ENCODE assay signal across 2 cellular contexts in genomic region chr3:139940622-139941021, GRCh38.
A peak's percentile ranks its signal among the peaks of the same experiment; 100 is the strongest.
TF ChIP-seq lines count a peak whose summit lies in the region.

No MANE protein-coding gene starts in this region.

TF ChIP-seq in liver, 16 proteins besides CTCF, POLR2A, EP300 and RAD21 (continued from another document):
- TF ChIP-seq EGR1 (IDR thresholded peaks at IDR 0.05; ENCODE audit: low read depth in 2 of 2): no peak
- TF ChIP-seq RXRA (IDR thresholded peaks at IDR 0.05): peak in 1 of 2 donors; percentile 54
- TF ChIP-seq GABPA (IDR thresholded peaks at IDR 0.05 in 1 of 2, conservative IDR thresholded peaks at IDR 0.05 in 1 of 2): no peak
- TF ChIP-seq REST (IDR thresholded peaks at IDR 0.05): no peak
- TF ChIP-seq ATF3 (IDR thresholded peaks at IDR 0.05): no peak
- peak; percentile 16 for TF ChIP-seq FOXA2 (IDR thresholded peaks at IDR 0.05)
- TF ChIP-seq, protein P1, sequence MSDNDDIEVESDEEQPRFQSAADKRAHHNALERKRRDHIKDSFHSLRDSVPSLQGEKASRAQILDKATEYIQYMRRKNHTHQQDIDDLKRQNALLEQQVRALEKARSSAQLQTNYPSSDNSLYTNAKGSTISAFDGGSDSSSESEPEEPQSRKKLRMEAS (IDR thresholded peaks at IDR 0.05): peak; percentile 65
- TF ChIP-seq NR2F2 (IDR thresholded peaks at IDR 0.05): no peak
- TF ChIP-seq SP1 (IDR thresholded peaks at IDR 0.05): peak; percentile 28

TF ChIP-seq in SK-N-SH, 30 proteins besides CTCF, POLR2A, EP300 and RAD21 (continued from another document):
- TF ChIP-seq, protein P2, sequence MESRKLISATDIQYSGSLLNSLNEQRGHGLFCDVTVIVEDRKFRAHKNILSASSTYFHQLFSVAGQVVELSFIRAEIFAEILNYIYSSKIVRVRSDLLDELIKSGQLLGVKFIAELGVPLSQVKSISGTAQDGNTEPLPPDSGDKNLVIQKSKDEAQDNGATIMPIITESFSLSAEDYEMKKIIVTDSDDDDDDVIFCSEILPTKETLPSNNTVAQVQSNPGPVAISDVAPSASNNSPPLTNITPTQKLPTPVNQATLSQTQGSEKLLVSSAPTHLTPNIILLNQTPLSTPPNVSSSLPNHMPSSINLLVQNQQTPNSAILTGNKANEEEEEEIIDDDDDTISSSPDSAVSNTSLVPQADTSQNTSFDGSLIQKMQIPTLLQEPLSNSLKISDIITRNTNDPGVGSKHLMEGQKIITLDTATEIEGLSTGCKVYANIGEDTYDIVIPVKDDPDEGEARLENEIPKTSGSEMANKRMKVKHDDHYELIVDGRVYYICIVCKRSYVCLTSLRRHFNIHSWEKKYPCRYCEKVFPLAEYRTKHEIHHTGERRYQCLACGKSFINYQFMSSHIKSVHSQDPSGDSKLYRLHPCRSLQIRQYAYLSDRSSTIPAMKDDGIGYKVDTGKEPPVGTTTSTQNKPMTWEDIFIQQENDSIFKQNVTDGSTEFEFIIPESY (IDR thresholded peaks at IDR 0.05; ENCODE audit: borderline replicate concordance, low read depth): no peak
- no peak for TF ChIP-seq SIN3A (IDR thresholded peaks at IDR 0.05; ENCODE audit: borderline replicate concordance, low read depth, low read length)
- TF ChIP-seq GATA2 (CRISPR knock-in tag; IDR thresholded peaks at IDR 0.05): no peak
- no peak for TF ChIP-seq REST (IDR thresholded peaks at IDR 0.05; ENCODE audit: low read depth, low read length)
- TF ChIP-seq TEAD4 (IDR thresholded peaks at IDR 0.05; ENCODE audit: borderline replicate concordance, insufficient read depth): no peak
- TF ChIP-seq EZH2phosphoT487 (IDR thresholded peaks at IDR 0.05; ENCODE audit: borderline replicate concordance, low read depth): no peak
- TF ChIP-seq JUND (IDR thresholded peaks at IDR 0.05): no peak
